ENCODE assay signal across 8 cellular contexts in the genomic region with DNA sequence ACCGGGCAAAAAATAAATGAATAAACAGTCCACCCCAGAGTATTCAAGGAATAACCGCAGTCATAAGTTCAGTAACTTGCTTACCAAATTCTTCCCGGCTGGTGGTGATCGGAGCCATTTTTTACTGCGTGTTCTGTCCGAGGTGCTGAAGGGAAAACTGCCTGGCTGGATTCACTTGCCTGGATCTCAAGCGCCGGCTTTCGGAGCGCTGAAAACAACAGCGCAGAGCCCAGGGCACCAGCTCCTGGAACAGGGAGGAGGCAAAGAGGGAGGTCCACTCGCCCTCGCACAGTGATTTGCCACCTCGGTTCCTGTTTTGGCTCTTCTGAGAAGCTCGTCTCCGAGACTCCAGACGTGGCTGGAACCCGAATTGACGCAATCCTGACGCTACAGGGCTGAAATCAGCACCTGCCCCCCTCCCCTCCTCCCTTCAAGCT. TPM values are rescaled to one million over a fixed set of nuclear protein-coding genes. Genes with fewer than 3 reads are reported as not detected.
DNase-seq lines count a peak whose midpoint lies in the region; ATAC-seq and TF ChIP-seq lines count a peak whose summit lies in the region.

A gene with protein sequence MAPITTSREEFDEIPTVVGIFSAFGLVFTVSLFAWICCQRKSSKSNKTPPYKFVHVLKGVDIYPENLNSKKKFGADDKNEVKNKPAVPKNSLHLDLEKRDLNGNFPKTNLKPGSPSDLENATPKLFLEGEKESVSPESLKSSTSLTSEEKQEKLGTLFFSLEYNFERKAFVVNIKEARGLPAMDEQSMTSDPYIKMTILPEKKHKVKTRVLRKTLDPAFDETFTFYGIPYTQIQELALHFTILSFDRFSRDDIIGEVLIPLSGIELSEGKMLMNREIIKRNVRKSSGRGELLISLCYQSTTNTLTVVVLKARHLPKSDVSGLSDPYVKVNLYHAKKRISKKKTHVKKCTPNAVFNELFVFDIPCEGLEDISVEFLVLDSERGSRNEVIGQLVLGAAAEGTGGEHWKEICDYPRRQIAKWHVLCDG (minus strand): TSS at position 327 of the 437 bp plus-strand sequence. CDS start 209 bp downstream, at position 118.

- H3K27me3 ChIP-seq in iPS-18a (ENCODE audit: control insufficient read depth, insufficient read depth, low read length) (no peaks in the 10 kb centered on the region), stomach (peaks cover 0 to 17% (median 4%) of the 10 kb centered on the region in 3 donors)

- H3K9ac ChIP-seq in iPS-18a (ENCODE audit: low read length) = no peak within 1 kb of the TSS

- H3K36me3 ChIP-seq in iPS-18a (ENCODE audit: control insufficient read depth, low read depth, low read length) = no peaks in the 10 kb centered on the region
- no peaks in the 10 kb centered on the region for H3K36me3 ChIP-seq in stomach

- no peak for TF ChIP-seq EP300 in stomach (IDR thresholded peaks at IDR 0.05)

- TF ChIP-seq CTCF in stomach (IDR thresholded peaks at IDR 0.05) = no peak

- H3K9me3 ChIP-seq in iPS-18a (ENCODE audit: control insufficient read depth, low read depth, low read length) = no peaks in the 10 kb centered on the region
- H3K9me3 ChIP-seq in stomach = no peaks in the 10 kb centered on the region

- ATAC-seq in HG02981 (IDR thresholded peaks at IDR 0.05; ENCODE audit: unreplicated experiment) (no peak), GM19397 (IDR thresholded peaks at IDR 0.05; ENCODE audit: unreplicated experiment) (no peak)

- DNase-seq in Ammon's horn (ENCODE audit: low spot score) = peak; percentile 74
- peak; percentile 26 for DNase-seq in NCI-H1436 treated with DMSO at 0.1 percent for 48 hours (lab: John Stamatoyannopoulos, UW)
- peak in 55 of 58 donors; percentile 9 to 87 (median 61) for DNase-seq in anterior cingulate cortex (lab: John Stamatoyannopoulos, UW)
- peak; percentile 47 for DNase-seq in stomach
- DNase-seq in SKM-1 treated with dmso at 0.1 percent for 144 hours (lab: John Stamatoyannopoulos, UW; ENCODE audit: unreplicated experiment) = no peak

- WGBS in stomach, 5 donors = 1 to 4% (median 2%) methylated on average over 20 of the region's 20 CpGs

- H3K4me3 ChIP-seq in iPS-18a (ENCODE audit: low read length) (peak within 1 kb of the TSS; percentile 59), stomach (peak within 1 kb of the TSS in 1 of 4 donors; percentile 16)

- H3K4me1 ChIP-seq in iPS-18a (ENCODE audit: control insufficient read depth, low read depth, low read length) = peaks cover 23% of the 10 kb centered on the region
- peaks cover 0 to 7% (median 0%) of the 10 kb centered on the region in 4 donors for H3K4me1 ChIP-seq in stomach

- no peak for TF ChIP-seq POLR2A in stomach (IDR thresholded peaks at IDR 0.05)

- H3K27ac ChIP-seq in iPS-18a (ENCODE audit: low read length) = no peak within 1 kb of the TSS
- no peak within 1 kb of the TSS for H3K27ac ChIP-seq in stomach

- intact Hi-C loops in stomach (cut with DNase I; ENCODE audit: low total_unique reads) = no loop called here

RNA-seq across cellular contexts. Expression of the gene that starts here (rescaled TPM):
- total RNA-seq in stomach = 10 to 100 TPM in 2 of 5 donors, 1 to 10 TPM in 2, not detected in 1; 3.5 to 11.6 (median 8.8) TPM
- under 1 TPM; 0.19 to 0.76 (median 0.45) TPM for polyA plus RNA-seq in stomach
